Comparison of ENCODE assay signal across 18 cellular contexts in the genomic region with DNA sequence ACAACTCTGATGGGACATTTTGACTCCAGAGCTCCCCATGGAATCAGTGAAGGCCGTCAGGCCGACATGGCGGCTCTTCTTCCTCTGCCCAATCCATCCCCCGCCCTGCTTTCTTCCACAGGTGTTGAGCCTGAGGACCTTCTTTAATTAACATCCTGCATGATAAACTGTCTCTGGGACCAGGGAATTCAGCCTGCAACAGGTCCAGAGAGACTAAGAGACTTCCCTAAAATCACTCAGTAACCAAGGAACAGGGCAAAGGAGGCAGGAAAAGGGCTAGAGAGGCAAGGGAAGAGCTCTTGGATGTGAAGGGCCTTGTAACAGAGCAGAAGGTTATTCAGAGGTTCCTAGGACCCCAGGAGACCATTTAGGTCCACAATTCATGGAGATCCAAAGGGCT. TPM values are rescaled to one million over a fixed set of nuclear protein-coding genes. Genes with fewer than 3 reads are reported as not detected.
A peak's percentile ranks its signal among the peaks of the same experiment; 100 is the strongest.
DNase-seq lines count a peak whose midpoint lies in the region; ATAC-seq, FAIRE-seq and TF ChIP-seq lines count a peak whose summit lies in the region.
"Had no signal": no experiment of that assay in that cellular context is flagged by ENCODE, and none has a peak within 500 bp of the region (broad histone marks: within the 10 kb centered on the region; RNA-seq: fewer than 3 reads in every experiment).

No MANE protein-coding gene starts in this region.

- ATAC-seq in IMR-90 (ENCODE audit: low read depth) (no peak), activated B cell treated with CpG ODN at 0.5 μM for 24 hours (ENCODE audit: low read depth) (no peak), left lung (no peak)
- ATAC-seq: GM23338 had no signal

- H3K4me1 Mint-ChIP-seq in activated B cell treated with CpG ODN at 0.5 μM for 24 hours: peaks cover 63% of the 10 kb centered on the region
- H3K4me1 Mint-ChIP-seq in nephron progenitor cell: peaks cover 53% of the 10 kb centered on the region

- no peak overlapping the region for H3K4me3 Mint-ChIP-seq in activated B cell treated with CpG ODN at 0.5 μM for 24 hours
- no peak overlapping the region for H3K4me3 Mint-ChIP-seq in nephron progenitor cell
- H3K4me3 Mint-ChIP-seq: CD4-positive, CD25-positive, alpha-beta regulatory T cell; GM23338 had no signal

- no peak overlapping the region for H3K18ac ChIP-seq in IMR-90 (ENCODE audit: low read depth, low read length)

- no peak overlapping the region for H2AFZ ChIP-seq in IMR-90 (replicated peaks; ENCODE audit: low read length, poor library complexity)
- H2AFZ ChIP-seq: GM23338 had no signal

- TF ChIP-seq RAD21 in IMR-90 (IDR thresholded peaks at IDR 0.05; ENCODE audit: low read length): no peak

- TF ChIP-seq POLR2A in IMR-90 (IDR thresholded peaks at IDR 0.05; ENCODE audit: low read depth, low read length): no peak

- H3K9me1 ChIP-seq in IMR-90 (ENCODE audit: insufficient read depth, low read length): 0 out of 2 replicates have a peak, but pooled peaks cover 1% of the 10 kb centered on the region

- H3K27me3 ChIP-seq in BLaER1 treated with 17β-estradiol and CSF1 and Interleukin-3, amounts not matched to agents 10 nM and 100 nM: peaks cover 0 to 5% (median 0%) of the 10 kb centered on the region in 11 experiments; a peak in 1 of 22 replicates
- H3K27me3 ChIP-seq in IMR-90 (ENCODE audit: control insufficient read depth, insufficient read depth, low read length) (no peaks in the 10 kb centered on the region), left lung (peaks cover 0 to 7% of the 10 kb centered on the region in 2 donors)

- no peak overlapping the region for H3K4me3 ChIP-seq in BLaER1 treated with 17β-estradiol and CSF1 and Interleukin-3, amounts not matched to agents 10 nM and 100 nM
- no peak overlapping the region for H3K4me3 ChIP-seq in IMR-90 (ENCODE audit: insufficient read depth, low read depth, low read length)
- H3K4me3 ChIP-seq in left lung: no peak overlapping the region
- no peak overlapping the region for H3K4me3 ChIP-seq in kidney (ENCODE audit: low read length in 2 of 2)
- H3K4me3 ChIP-seq: GM23338 had no signal

- no peak overlapping the region for H4K5ac ChIP-seq in IMR-90 (ENCODE audit: low read depth, low read length)

- no peak overlapping the region for H2BK120ac ChIP-seq in IMR-90 (ENCODE audit: low read depth, low read length)

- peak overlapping the region; percentile 12; the same call in 1 of the 2 replicates for H3K4ac ChIP-seq in IMR-90 (ENCODE audit: low read depth, low read length)

- DNase-seq in IMR-90 (no peak), activated B cell treated with CpG ODN at 0.5 μM for 24 hours (no peak), nephron progenitor cell (no peak), GM10248 (ENCODE audit: extremely low spot score) (no peak), left lung (no peak), kidney (no peak), ACHN (no peak)
- DNase-seq: AML-193; CD4-positive, CD25-positive, alpha-beta regulatory T cell; COR-L47; NCI-H1092; NCI-H2081 treated with DMSO at 0.1 percent for 48 hours; NCI-H446 treated with DMSO at 0.1 percent for 48 hours; NCI-H69; SHP77 treated with DMSO at 0.1 percent for 48 hours; SK-N-SH had no signal

- no peak overlapping the region for H2AK5ac ChIP-seq in IMR-90 (ENCODE audit: low read depth, low read length)

- H3K56ac ChIP-seq in IMR-90 (ENCODE audit: extremely low read depth, insufficient read depth, low read length): no peak overlapping the region

- no peaks in the 10 kb centered on the region for H3K27me3 Mint-ChIP-seq in activated B cell treated with CpG ODN at 0.5 μM for 24 hours
- peaks cover 4% of the 10 kb centered on the region for H3K27me3 Mint-ChIP-seq in nephron progenitor cell (ENCODE audit: low read depth, poor library complexity)

- no peak overlapping the region for H3K23ac ChIP-seq in IMR-90 (ENCODE audit: low read depth, low read length)

- H4K8ac ChIP-seq in IMR-90 (ENCODE audit: low read depth in 2 of 2, low read length in 2 of 2): no peak overlapping the region

- peak overlapping the region; percentile 49; the same call in 1 of the 2 replicates for H4K91ac ChIP-seq in IMR-90 (ENCODE audit: insufficient read depth, low read depth, low read length)

- H3K4me2 ChIP-seq in BLaER1 treated with 17β-estradiol and CSF1 and Interleukin-3, amounts not matched to agents 10 nM and 100 nM: peak overlapping the region; percentile 32 to 99 (median 95)
- no peak overlapping the region for H3K4me2 ChIP-seq in IMR-90 (ENCODE audit: low read depth, low read length)
- H3K4me2 ChIP-seq: GM23338, SK-N-SH had no signal

- H2BK5ac ChIP-seq in IMR-90 (ENCODE audit: low read depth, low read length, poor library complexity, severe bottlenecking): no peak overlapping the region

- POLR2A ChIA-PET in IMR-90 (lab: Charles Lee; ENCODE audit: unreplicated experiment) (no interaction called here), activated B cell treated with CpG ODN at 0.5 μM for 24 hours (lab: Charles Lee) (interaction anchor here (2.0 kb wide), 2 partner anchors 12 to 18 kb away, joined by 9 read pairs; no protein-coding TSS in a partner anchor), GM10248 (lab: Yijun Ruan, JAX) (interaction anchor here (1.3 kb wide), 1 partner anchor 36 kb away, joined by 4 read pairs; no protein-coding TSS in a partner anchor)

- intact Hi-C loops in IMR-90 (cut with micrococcal nuclease) (no loop called here), activated B cell treated with CpG ODN at 0.5 μM for 24 hours (cut with micrococcal nuclease) (loop anchor here (10.0 kb wide), 1 partner anchor 748 kb away; the partner anchor contains the start of gene CCNJ), left lung (cut with DNase I) (no loop called here), kidney (cut with DNase I) (no loop called here)

- 93% methylated on average over 4 of the region's 4 CpGs; no CpG with 5 or more reads in 1 of the 2 experiments for WGBS in IMR-90 (ENCODE audit: extremely low coverage in 2 of 2, insufficient read length in 1 of 2), 2 experiments

- no peak overlapping the region for H2BK20ac ChIP-seq in IMR-90 (ENCODE audit: low read depth, low read length)

- H3K9me3 Mint-ChIP-seq in activated B cell treated with CpG ODN at 0.5 μM for 24 hours (no peaks in the 10 kb centered on the region), nephron progenitor cell (no peaks in the 10 kb centered on the region)
- H3K9me3 Mint-ChIP-seq: GM23338 had no signal

- H3K9ac ChIP-seq in BLaER1 treated with 17β-estradiol and CSF1 and Interleukin-3, amounts not matched to agents 10 nM and 100 nM: no peak overlapping the region
- no peak overlapping the region for H3K9ac ChIP-seq in IMR-90 (ENCODE audit: low read depth, low read length)
- H3K9ac ChIP-seq in kidney (ENCODE audit: low read length in 2 of 2): no peak overlapping the region
- H3K9ac ChIP-seq: SK-N-SH had no signal

- no peaks in the 10 kb centered on the region for H4K20me1 ChIP-seq in BLaER1 treated with 17β-estradiol and CSF1 and Interleukin-3, amounts not matched to agents 10 nM and 100 nM
- no peaks in the 10 kb centered on the region for H4K20me1 ChIP-seq in IMR-90 (ENCODE audit: insufficient read depth, low read length)

- H3K79me1 ChIP-seq in IMR-90 (ENCODE audit: low read depth in 1 of 2, low read length in 2 of 2): no peaks in the 10 kb centered on the region

- FAIRE-seq in kidney (lab: Jason Lieb, UNC): no peak

- CTCF ChIA-PET in IMR-90 (lab: Yijun Ruan, JAX) (no interaction called here), activated B cell treated with CpG ODN at 0.5 μM for 24 hours (lab: Charles Lee) (interaction anchor here (1.0 to 3.5 kb wide), 2 partner anchors 51 to 66 kb away, joined by 3 to 18 read pairs; no protein-coding TSS in a partner anchor), GM10248 (lab: Yijun Ruan, JAX) (interaction anchor here (0.9 to 3.2 kb wide), 3 partner anchors 15 to 66 kb away, joined by 3 to 12 read pairs (median 6); no protein-coding TSS in a partner anchor)

- H3K27ac Mint-ChIP-seq in activated B cell treated with CpG ODN at 0.5 μM for 24 hours: peak overlapping the region; percentile 55
- peak overlapping the region; percentile 83 for H3K27ac Mint-ChIP-seq in nephron progenitor cell
- H3K27ac Mint-ChIP-seq: GM23338 had no signal

- H3K36me3 ChIP-seq in BLaER1 treated with 17β-estradiol and CSF1 and Interleukin-3, amounts not matched to agents 10 nM and 100 nM: no peaks in the 10 kb centered on the region
- H3K36me3 ChIP-seq in IMR-90 (ENCODE audit: control insufficient read depth, insufficient read depth, low read length) (no peaks in the 10 kb centered on the region), left lung (no peaks in the 10 kb centered on the region), kidney (ENCODE audit: control insufficient read depth in 1 of 2, insufficient read depth in 2 of 2, low read length in 2 of 2) (no peaks in the 10 kb centered on the region)

- peak overlapping the region in 8 of 11 experiments; percentile 1 to 92 (median 80); a peak in 10 of 22 replicates for H3K27ac ChIP-seq in BLaER1 treated with 17β-estradiol and CSF1 and Interleukin-3, amounts not matched to agents 10 nM and 100 nM
- H3K27ac ChIP-seq in IMR-90 (ENCODE audit: insufficient read depth, low read length) (no peak overlapping the region), left lung (no peak overlapping the region), kidney (ENCODE audit: low read depth in 2 of 2, low read length in 2 of 2) (no peak overlapping the region)

- no peak overlapping the region for H3K14ac ChIP-seq in IMR-90 (replicated peaks; ENCODE audit: low read depth, low read length)

- in situ Hi-C loops in IMR-90 (cut with MboI; ENCODE audit: low sequenced_read_pairs) (no loop called here), ACHN (cut with HindIII; ENCODE audit: low pct_ligation_motif_present, low pct_unique_long_range_greater_than_20kb, low sequenced_read_pairs) (no loop called here)

- no peaks in the 10 kb centered on the region for H3K9me3 ChIP-seq in BLaER1 treated with 17β-estradiol and CSF1 and Interleukin-3, amounts not matched to agents 10 nM and 100 nM (replicated peaks in 1 of 11)
- no peaks in the 10 kb centered on the region for H3K9me3 ChIP-seq in IMR-90 (ENCODE audit: control insufficient read depth, insufficient read depth, low read length)
- no peaks in the 10 kb centered on the region for H3K9me3 ChIP-seq in left lung
- no peaks in the 10 kb centered on the region for H3K9me3 ChIP-seq in kidney (ENCODE audit: control insufficient read depth in 1 of 2, low read length in 2 of 2)
- H3K9me3 ChIP-seq: SK-N-SH had no signal

- dilution Hi-C loops in IMR-90 (cut with HindIII; ENCODE audit: low sequenced_read_pairs, unreplicated experiment): no loop called here

- peaks cover 40 to 66% (median 61%) of the 10 kb centered on the region in 10 experiments for H3K4me1 ChIP-seq in BLaER1 treated with 17β-estradiol and CSF1 and Interleukin-3, amounts not matched to agents 10 nM and 100 nM
- H3K4me1 ChIP-seq in IMR-90 (ENCODE audit: control insufficient read depth, insufficient read depth, low read length): peaks cover 10% of the 10 kb centered on the region
- H3K4me1 ChIP-seq in left lung: peaks cover 11 to 14% of the 10 kb centered on the region in 2 donors
- H3K4me1 ChIP-seq in kidney (ENCODE audit: control insufficient read depth in 1 of 2, insufficient read depth in 1 of 2, low read depth in 1 of 2, low read length in 2 of 2): peaks cover 4 to 6% of the 10 kb centered on the region in 2 donors

- no peak overlapping the region for H2BK15ac ChIP-seq in IMR-90 (ENCODE audit: low read depth, low read length)

- H2AK9ac ChIP-seq in IMR-90 (replicated peaks; ENCODE audit: low read depth, low read length, poor library complexity): no peak overlapping the region

- H3K36me3 Mint-ChIP-seq in activated B cell treated with CpG ODN at 0.5 μM for 24 hours (ENCODE audit: low read depth): no peaks in the 10 kb centered on the region
- H3K36me3 Mint-ChIP-seq in nephron progenitor cell (ENCODE audit: low read depth): no peaks in the 10 kb centered on the region
- H3K36me3 Mint-ChIP-seq: CD4-positive, CD25-positive, alpha-beta regulatory T cell had no signal

- TF ChIP-seq CTCF in IMR-90 (conservative IDR thresholded peaks at IDR 0.05; ENCODE audit: low read depth, low read length) (no peak), activated B cell treated with CpG ODN at 0.5 μM for 24 hours (IDR thresholded peaks at IDR 0.05) (no peak), nephron progenitor cell (IDR thresholded peaks at IDR 0.05) (no peak), GM10248 (IDR thresholded peaks at IDR 0.05; ENCODE audit: control extremely low read depth, extremely low read depth, low read depth, missing control alignments) (no peak), left lung (IDR thresholded peaks at IDR 0.05) (no peak), kidney (IDR thresholded peaks at IDR 0.05; ENCODE audit: borderline replicate concordance, extremely low read depth, insufficient read depth) (no peak)

- no TSS peak for BruUV-seq in IMR-90 (replicated peaks; lab: Mats Ljungman, UMichigan)

RNA-seq across cellular contexts. Expression of gene PDLIM1, which starts 6.0 kb away (rescaled TPM):
- 27.5 and 30.1 TPM in 2 replicates for total RNA-seq in IMR-90 (2012; rRNA removed)
- 179 and 187 TPM in 2 replicates for polyA plus RNA-seq in IMR-90 (2012; rRNA removed)
- 120 and 255 TPM in 2 replicates for polyA plus RNA-seq in IMR-90 (2012; cell fraction: cytosol; rRNA removed)
- 44.1 and 131 TPM in 2 replicates for polyA plus RNA-seq in IMR-90 (2012; cell fraction: nucleus; rRNA removed; ENCODE audit: low replicate concordance)
- total RNA-seq in activated B cell treated with CpG ODN at 0.5 μM for 24 hours: 141 and 149 TPM in 2 replicates
- 100 to 1,000 TPM; 176 to 268 TPM for total RNA-seq in left lung
- 148 TPM for total RNA-seq in kidney
- 72.9 TPM for polyA plus RNA-seq in kidney (ENCODE audit: insufficient read depth, low read depth, low replicate concordance)

Comparison
In these comparisons a context has a peak if more than half of its experiments do, and no peak if none do; other contexts are left out.
1. H3K27ac ChIP-seq: peak in BLaER1 treated with 17β-estradiol and CSF1 and Interleukin-3, amounts not matched to agents 10 nM and 100 nM (8 of 11); none in IMR-90 (single experiment), left lung (0 of 2) and kidney (0 of 2).